16 cellular contexts compared by ENCODE assay signal in the genomic region with DNA sequence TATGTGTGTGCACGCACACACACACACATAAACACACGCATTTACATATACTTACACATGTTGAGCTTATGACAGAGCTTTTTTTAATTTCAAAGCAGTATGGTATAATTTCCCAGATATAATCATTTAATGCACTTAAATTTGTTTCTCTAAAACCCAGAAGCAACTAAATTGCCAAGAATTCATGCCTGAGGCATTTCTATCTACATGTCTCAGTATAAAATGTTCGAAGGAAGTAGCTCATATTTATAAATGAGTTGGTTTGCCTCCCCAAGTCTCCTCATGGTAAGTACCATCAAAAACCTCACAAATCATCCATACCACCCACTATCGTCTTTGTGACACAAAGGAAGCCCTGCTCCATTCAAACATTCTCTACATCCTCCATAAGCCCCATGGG.
"Had no signal": no experiment of that assay in that cellular context is flagged by ENCODE, and none has a peak within 500 bp of the region (broad histone marks: within the 10 kb centered on the region; RNA-seq: fewer than 3 reads in every experiment).

No MANE protein-coding gene starts in this region.

- H3K9me3 ChIP-seq: breast epithelium, sigmoid colon, stomach, tibial artery had no signal

- H3K4me3 ChIP-seq: breast epithelium, sigmoid colon, stomach, tibial artery had no signal

- H3K27ac ChIP-seq: foreskin keratinocyte, stomach had no signal

- H3K27me3 ChIP-seq: breast epithelium, foreskin keratinocyte, sigmoid colon, stomach, tibial artery had no signal

- DNase-seq: activated CD4-positive, alpha-beta T cell treated with anti-CD3 and anti-CD28 coated beads, Interleukin-2, amount 50 U/mL, for 4 hours; activated CD4-positive, CD25-positive, alpha-beta regulatory T cell treated with anti-CD3 and anti-CD28 coated beads, Interleukin-2, amount 50 U/mL, for 72 hours; activated naive CD4-positive, alpha-beta T cell treated with Interleukin-2 at 50 U/mL for 16 hours; activated T-cell treated with anti-CD3 and anti-CD28 coated beads for 4 hours; aorta; foreskin keratinocyte; glutamatergic neuron; kidney glomerular epithelial cell; nephron progenitor cell; occipital lobe; sigmoid colon; stimulated activated CD4-positive, alpha-beta T cell treated with anti-CD3 and anti-CD28 coated beads, Interleukin-1b, Interleukin-23, amount 100 ng/mL, for 48 hours; stomach; tibial artery had no signal

- ATAC-seq: activated T-helper 17 cell treated with anti-CD3 and anti-CD28 coated beads, Interleukin-2, amount 50 U/mL, for 72 hours; foreskin keratinocyte had no signal

- H3K4me1 ChIP-seq: breast epithelium, sigmoid colon had no signal

- H3K36me3 ChIP-seq: breast epithelium, sigmoid colon, stomach, tibial artery had no signal
